Comparison of ENCODE assay signal across 16 cellular contexts in genomic region chr17:80995131-80995530, GRCh38. TPM values are rescaled to one million over a fixed set of nuclear protein-coding genes. Genes with fewer than 3 reads are reported as not detected.
DNase-seq lines count a peak whose midpoint lies in the region; ATAC-seq, FAIRE-seq and TF ChIP-seq lines count a peak whose summit lies in the region.
"Had no signal": no experiment of that assay in that cellular context is flagged by ENCODE, and none has a peak within 500 bp of the region (broad histone marks: within the 10 kb centered on the region; RNA-seq: fewer than 3 reads in every experiment).

No MANE protein-coding gene starts in this region.

- FAIRE-seq in kidney (lab: Jason Lieb, UNC) = no peak
- FAIRE-seq: GM12891, GM19239 had no signal

- CTCF ChIA-PET in activated CD4-positive, alpha-beta T cell treated with anti-CD3 and anti-CD28 coated beads for 36 hours (lab: Charles Lee) = no interaction called here
- CTCF ChIA-PET in RWPE1 (lab: Yijun Ruan, JAX) = no interaction called here
- CTCF ChIA-PET in activated CD4-positive, alpha-beta memory T cell treated with anti-CD3 and anti-CD28 coated beads, Interleukin-2, amount 10 ng/mL, durations not matched to agents 7 days and 5 days (lab: Charles Lee) = no interaction called here

- no peak overlapping the region for H3K4me3 Mint-ChIP-seq in activated CD4-positive, alpha-beta T cell treated with anti-CD3 and anti-CD28 coated beads for 36 hours
- no peak overlapping the region for H3K4me3 Mint-ChIP-seq in activated CD4-positive, alpha-beta memory T cell treated with anti-CD3 and anti-CD28 coated beads, Interleukin-2, amount 10 ng/mL, durations not matched to agents 7 days and 5 days

- peak; percentile 5 for DNase-seq in activated CD4-positive, alpha-beta T cell treated with anti-CD3 and anti-CD28 coated beads for 36 hours
- DNase-seq in activated CD4-positive, alpha-beta T cell treated with anti-CD3 and anti-CD28 coated beads for 4 hours = no peak
- DNase-seq in RWPE1 (ENCODE audit: low spot score) = no peak
- peak; percentile 69 for DNase-seq in kidney
- no peak for DNase-seq in NCI-H1048 (lab: John Stamatoyannopoulos, UW)
- DNase-seq in activated CD4-positive, alpha-beta memory T cell treated with anti-CD3 and anti-CD28 coated beads, Interleukin-2, amount 10 ng/mL, durations not matched to agents 7 days and 5 days = no peak
- DNase-seq: 8988T; AML-193; CD4-positive, alpha-beta T cell; DMS79 had no signal

- H3K36me3 Mint-ChIP-seq in activated CD4-positive, alpha-beta T cell treated with anti-CD3 and anti-CD28 coated beads for 36 hours (ENCODE audit: low read depth) = peaks cover 16% of the 10 kb centered on the region
- H3K36me3 Mint-ChIP-seq in activated CD4-positive, alpha-beta memory T cell treated with anti-CD3 and anti-CD28 coated beads, Interleukin-2, amount 10 ng/mL, durations not matched to agents 7 days and 5 days (ENCODE audit: low read depth) = peaks cover 24% of the 10 kb centered on the region

- peaks cover 16% of the 10 kb centered on the region for H3K4me1 Mint-ChIP-seq in activated CD4-positive, alpha-beta T cell treated with anti-CD3 and anti-CD28 coated beads for 36 hours
- peaks cover 19% of the 10 kb centered on the region for H3K4me1 Mint-ChIP-seq in activated CD4-positive, alpha-beta memory T cell treated with anti-CD3 and anti-CD28 coated beads, Interleukin-2, amount 10 ng/mL, durations not matched to agents 7 days and 5 days

- intact Hi-C loops in activated CD4-positive, alpha-beta T cell treated with anti-CD3 and anti-CD28 coated beads for 36 hours (cut with DNase I, micrococcal nuclease) = no loop called here
- intact Hi-C loops in kidney (cut with DNase I) = no loop called here

- no peak overlapping the region for H3K4me3 ChIP-seq in kidney (ENCODE audit: low read length in 2 of 2)
- H3K4me3 ChIP-seq: BLaER1 treated with 17β-estradiol and CSF1 and Interleukin-3, amounts not matched to agents 10 nM and 100 nM had no signal

- H3K9me3 Mint-ChIP-seq in activated CD4-positive, alpha-beta T cell treated with anti-CD3 and anti-CD28 coated beads for 36 hours (ENCODE audit: low read depth) = no peaks in the 10 kb centered on the region
- H3K9me3 Mint-ChIP-seq in activated CD4-positive, alpha-beta memory T cell treated with anti-CD3 and anti-CD28 coated beads, Interleukin-2, amount 10 ng/mL, durations not matched to agents 7 days and 5 days = no peaks in the 10 kb centered on the region
- H3K9me3 Mint-ChIP-seq: CD4-positive, alpha-beta T cell; IgD-negative memory B cell had no signal

- H3K27ac ChIP-seq in RWPE1 = peak overlapping the region; percentile 20
- H3K27ac ChIP-seq in kidney (ENCODE audit: low read depth in 2 of 2, low read length in 2 of 2) = no peak overlapping the region
- H3K27ac ChIP-seq: BLaER1 treated with 17β-estradiol and CSF1 and Interleukin-3, amounts not matched to agents 10 nM and 100 nM had no signal

- ATAC-seq in activated CD4-positive, alpha-beta T cell treated with anti-CD3 and anti-CD28 coated beads for 36 hours = no peak
- no peak for ATAC-seq in GM21576 (IDR thresholded peaks at IDR 0.05; ENCODE audit: unreplicated experiment)
- ATAC-seq: HCT116 had no signal

- peaks cover 7 to 24% of the 10 kb centered on the region in 2 donors for H3K36me3 ChIP-seq in kidney (ENCODE audit: control insufficient read depth in 1 of 2, insufficient read depth in 2 of 2, low read length in 2 of 2)

- peaks cover 0 to 17% of the 10 kb centered on the region in 2 donors for H3K4me1 ChIP-seq in kidney (ENCODE audit: control insufficient read depth in 1 of 2, insufficient read depth in 1 of 2, low read depth in 1 of 2, low read length in 2 of 2)

- POLR2A ChIA-PET in activated CD4-positive, alpha-beta T cell treated with anti-CD3 and anti-CD28 coated beads for 36 hours (lab: Charles Lee) = no interaction called here
- POLR2A ChIA-PET in RWPE1 (lab: Yijun Ruan, JAX; ENCODE audit: low non-redundant PET) = no interaction called here
- POLR2A ChIA-PET in activated CD4-positive, alpha-beta memory T cell treated with anti-CD3 and anti-CD28 coated beads, Interleukin-2, amount 10 ng/mL, durations not matched to agents 7 days and 5 days (lab: Charles Lee) = no interaction called here

- H3K27me3 Mint-ChIP-seq in activated CD4-positive, alpha-beta T cell treated with anti-CD3 and anti-CD28 coated beads for 36 hours = no peaks in the 10 kb centered on the region
- H3K27me3 Mint-ChIP-seq in activated CD4-positive, alpha-beta memory T cell treated with anti-CD3 and anti-CD28 coated beads, Interleukin-2, amount 10 ng/mL, durations not matched to agents 7 days and 5 days = no peaks in the 10 kb centered on the region
- H3K27me3 Mint-ChIP-seq: CD4-positive, alpha-beta T cell; IgD-negative memory B cell had no signal

- no peak for TF ChIP-seq CTCF in RWPE1 (conservative IDR thresholded peaks at IDR 0.05; ENCODE audit: low read depth)
- no peak for TF ChIP-seq CTCF in kidney (IDR thresholded peaks at IDR 0.05; ENCODE audit: borderline replicate concordance, extremely low read depth, insufficient read depth)

- no peak overlapping the region for H3K9ac ChIP-seq in kidney (ENCODE audit: low read length in 2 of 2)
- H3K9ac ChIP-seq: BLaER1 treated with 17β-estradiol and CSF1 and Interleukin-3, amounts not matched to agents 10 nM and 100 nM had no signal

- no peaks in the 10 kb centered on the region for H3K9me3 ChIP-seq in kidney (ENCODE audit: control insufficient read depth in 1 of 2, low read length in 2 of 2)
- H3K9me3 ChIP-seq: BLaER1 treated with 17β-estradiol and CSF1 and Interleukin-3, amounts not matched to agents 10 nM and 100 nM had no signal

- H3K27ac Mint-ChIP-seq in activated CD4-positive, alpha-beta T cell treated with anti-CD3 and anti-CD28 coated beads for 36 hours = no peak overlapping the region
- no peak overlapping the region for H3K27ac Mint-ChIP-seq in activated CD4-positive, alpha-beta memory T cell treated with anti-CD3 and anti-CD28 coated beads, Interleukin-2, amount 10 ng/mL, durations not matched to agents 7 days and 5 days
- H3K27ac Mint-ChIP-seq: CD4-positive, alpha-beta T cell had no signal

RNA-seq across cellular contexts. Expression of gene CHMP6, which starts 3.5 kb away (rescaled TPM):
- 10 to 100 TPM; 15.9 to 19.4 TPM for total RNA-seq in activated CD4-positive, alpha-beta T cell treated with anti-CD3 and anti-CD28 coated beads for 36 hours
- total RNA-seq in kidney = 28.0 TPM
- 34.1 TPM for polyA plus RNA-seq in kidney (ENCODE audit: insufficient read depth, low read depth, low replicate concordance)
- 10 to 100 TPM; 30.3 to 31.6 TPM for total RNA-seq in activated CD4-positive, alpha-beta memory T cell treated with anti-CD3 and anti-CD28 coated beads, Interleukin-2, amount 10 ng/mL, durations not matched to agents 7 days and 5 days

RNA-seq across cellular contexts. Expression of gene BAIAP2, which starts 39.8 kb away (rescaled TPM):
- total RNA-seq in activated CD4-positive, alpha-beta T cell treated with anti-CD3 and anti-CD28 coated beads for 36 hours = 1 to 10 TPM; 4.6 to 5.0 TPM
- 45.8 TPM for total RNA-seq in kidney
- polyA plus RNA-seq in kidney (ENCODE audit: insufficient read depth, low read depth, low replicate concordance) = 44.5 TPM
- 1 to 10 TPM; 1.5 to 2.4 TPM for total RNA-seq in activated CD4-positive, alpha-beta memory T cell treated with anti-CD3 and anti-CD28 coated beads, Interleukin-2, amount 10 ng/mL, durations not matched to agents 7 days and 5 days

Comparison
In these comparisons a context has a peak if more than half of its experiments do, and no peak if none do; other contexts are left out.
1. DNase-seq: peak in activated CD4-positive, alpha-beta T cell treated with anti-CD3 and anti-CD28 coated beads for 36 hours (single experiment) and kidney (single experiment); none in activated CD4-positive, alpha-beta T cell treated with anti-CD3 and anti-CD28 coated beads for 4 hours (0 of 2), RWPE1 (single experiment), NCI-H1048 (single experiment) and activated CD4-positive, alpha-beta memory T cell treated with anti-CD3 and anti-CD28 coated beads, Interleukin-2, amount 10 ng/mL, durations not matched to agents 7 days and 5 days (single experiment).